In the genomic region with DNA sequence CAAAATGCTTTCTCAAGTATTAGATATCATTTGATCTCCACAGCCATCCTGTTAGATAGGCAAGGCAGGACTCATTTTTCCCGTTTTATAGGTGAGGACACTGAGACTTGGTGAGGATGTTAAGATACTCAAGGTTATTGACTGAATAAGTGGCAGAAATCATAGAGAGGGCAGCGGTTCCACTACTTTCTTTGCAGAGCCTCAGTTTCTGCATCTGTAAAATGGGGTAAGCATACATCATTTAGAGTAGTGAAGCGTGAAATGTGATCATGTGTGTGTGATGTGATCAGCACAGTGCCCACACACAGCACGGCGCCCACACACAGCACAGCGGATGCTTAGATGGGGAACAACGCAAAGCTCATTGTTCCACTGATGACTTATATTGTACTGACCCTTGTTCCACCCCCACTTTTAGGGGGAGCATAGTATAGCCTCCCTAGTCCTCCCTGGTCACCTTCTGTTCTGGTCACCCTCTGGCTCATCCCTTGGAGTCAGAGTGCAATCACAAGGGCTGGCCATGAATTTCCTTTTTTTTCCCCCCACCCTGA, we compare ENCODE assay signal across 25 cellular contexts.
"Had no signal": no experiment of that assay in that cellular context is flagged by ENCODE, and none has a peak within 500 bp of the region (broad histone marks: within the 10 kb centered on the region; RNA-seq: fewer than 3 reads in every experiment).

No MANE protein-coding gene starts in this region.

- H3K4me1 ChIP-seq: body of pancreas had no signal

- H3K9me3 ChIP-seq: ascending aorta, body of pancreas had no signal

- H3K27me3 Mint-ChIP-seq: activated CD8-positive, alpha-beta T cell treated with anti-CD3 and anti-CD28 coated beads for 36 hours; activated naive CD8-positive, alpha-beta T cell treated with anti-CD3 and anti-CD28 coated beads, Interleukin-2, amount 50 U/mL, for 24 hours had no signal

- H3K27ac Mint-ChIP-seq: activated CD4-positive, alpha-beta T cell treated with anti-CD3 and anti-CD28 coated beads, Interleukin-2, amount 10 ng/mL, durations not matched to agents 7 days and 5 days; activated CD8-positive, alpha-beta T cell treated with anti-CD3 and anti-CD28 coated beads for 36 hours; activated naive CD4-positive, alpha-beta T cell treated with anti-CD3 and anti-CD28 coated beads, Interleukin-2, amount 50 U/mL, for 72 hours; activated naive CD8-positive, alpha-beta T cell treated with anti-CD3 and anti-CD28 coated beads, Interleukin-2, amount 50 U/mL, for 24 hours; activated T-cell treated with anti-CD3 and anti-CD28 coated beads, Interleukin-2, amount 50 U/mL, for 72 hours had no signal

- H3K4me3 ChIP-seq: ascending aorta, body of pancreas had no signal

- H3K36me3 Mint-ChIP-seq: activated naive CD4-positive, alpha-beta T cell treated with anti-CD3 and anti-CD28 coated beads, Interleukin-2, amount 50 U/mL, for 72 hours had no signal

- H3K27ac ChIP-seq: ascending aorta, body of pancreas had no signal

- H3K4me1 Mint-ChIP-seq: activated CD4-positive, alpha-beta T cell treated with anti-CD3 and anti-CD28 coated beads, Interleukin-2, amount 10 ng/mL, durations not matched to agents 7 days and 5 days had no signal

- DNase-seq: activated CD4-positive, alpha-beta T cell treated with anti-CD3 and anti-CD28 coated beads, Interleukin-2, amount 10 ng/mL, durations not matched to agents 7 days and 5 days; activated CD4-positive, CD25-positive, alpha-beta regulatory T cell; activated CD8-positive, alpha-beta memory T cell treated with anti-CD3 and anti-CD28 coated beads, Interleukin-2, amount 50 U/mL, for 4 hours; activated CD8-positive, alpha-beta T cell treated with anti-CD3 and anti-CD28 coated beads for 36 hours; activated naive CD4-positive, alpha-beta T cell treated with Interleukin-2 at 50 U/mL for 16 hours; activated naive CD8-positive, alpha-beta T cell treated with anti-CD3 and anti-CD28 coated beads, Interleukin-2, amount 50 U/mL, for 24 hours; activated T-cell treated with anti-CD3 and anti-CD28 coated beads, Interleukin-2, amount 50 U/mL, for 72 hours; amniotic stem cell; body of pancreas; central memory CD4-positive, alpha-beta T cell; NCI-H1105; NCI-H1436; NCI-H1694 treated with DMSO at 0.1 percent for 48 hours; NCI-H2029 treated with DMSO at 0.1 percent for 48 hours; NCI-H345; NCI-H510A; NCI-H526 treated with DMSO at 0.1 percent for 48 hours; NCI-H82; SIG-M5; T-helper 2 cell; T1000 had no signal

- ATAC-seq: activated CD8-positive, alpha-beta T cell treated with anti-CD3 and anti-CD28 coated beads for 36 hours; activated naive CD4-positive, alpha-beta T cell treated with anti-CD3 and anti-CD28 coated beads, Interleukin-2, amount 50 U/mL, for 72 hours; activated naive CD8-positive, alpha-beta T cell treated with anti-CD3 and anti-CD28 coated beads, Interleukin-2, amount 50 U/mL, for 24 hours; activated T-cell treated with anti-CD3 and anti-CD28 coated beads, Interleukin-2, amount 50 U/mL, for 72 hours; body of pancreas had no signal

- H3K27me3 ChIP-seq: ascending aorta, body of pancreas had no signal

- H3K4me3 Mint-ChIP-seq: activated CD4-positive, alpha-beta T cell treated with anti-CD3 and anti-CD28 coated beads, Interleukin-2, amount 10 ng/mL, durations not matched to agents 7 days and 5 days; activated CD8-positive, alpha-beta T cell treated with anti-CD3 and anti-CD28 coated beads for 36 hours; activated naive CD8-positive, alpha-beta T cell treated with anti-CD3 and anti-CD28 coated beads, Interleukin-2, amount 50 U/mL, for 24 hours; activated T-cell treated with anti-CD3 and anti-CD28 coated beads, Interleukin-2, amount 50 U/mL, for 72 hours had no signal

- FAIRE-seq: bronchial epithelial cell, TTC549 had no signal

- H3K36me3 ChIP-seq: ascending aorta had no signal

- H3K9me3 Mint-ChIP-seq: activated CD4-positive, alpha-beta T cell treated with anti-CD3 and anti-CD28 coated beads, Interleukin-2, amount 10 ng/mL, durations not matched to agents 7 days and 5 days; activated CD8-positive, alpha-beta T cell treated with anti-CD3 and anti-CD28 coated beads for 36 hours; activated naive CD4-positive, alpha-beta T cell treated with anti-CD3 and anti-CD28 coated beads, Interleukin-2, amount 50 U/mL, for 72 hours; activated naive CD8-positive, alpha-beta T cell treated with anti-CD3 and anti-CD28 coated beads, Interleukin-2, amount 50 U/mL, for 24 hours; activated T-cell treated with anti-CD3 and anti-CD28 coated beads, Interleukin-2, amount 50 U/mL, for 72 hours had no signal
